ENCODE assay signal across 23 cellular contexts in genomic region chr1:31159869-31160611, GRCh38.
"Had no signal": no experiment of that assay in that cellular context is flagged by ENCODE, and none has a peak within 500 bp of the region (broad histone marks: within the 10 kb centered on the region; RNA-seq: fewer than 3 reads in every experiment).

No MANE protein-coding gene starts in this region.

- DNase-seq: activated CD4-positive, alpha-beta T cell treated with anti-CD3 and anti-CD28 coated beads, Interleukin-2, amount 10 ng/mL, durations not matched to agents 24 days and 14 days; activated CD8-positive, alpha-beta T cell treated with anti-CD3 and anti-CD28 coated beads, Interleukin-2, amount 10 ng/mL, durations not matched to agents 7 days and 5 days; activated naive CD4-positive, alpha-beta T cell treated with Interleukin-2 at 50 U/mL for 16 hours; activated T-cell treated with anti-CD3 and anti-CD28 coated beads, Interleukin-2, amount 50 U/mL, for 24 hours; aorta; brain microvascular endothelial cell; central memory CD4-positive, alpha-beta T cell; gastrocnemius medialis; head of caudate nucleus; kidney glomerular epithelial cell; left ventricle myocardium superior; naive B cell; ovary; spleen; stimulated activated CD4-positive, alpha-beta T cell treated with anti-CD3 and anti-CD28 coated beads, Interleukin-4, amount 100 ng/mL, for 4 hours; stimulated activated naive CD4-positive, alpha-beta T cell; T-helper 17 cell had no signal

- H3K27ac Mint-ChIP-seq: activated CD4-positive, alpha-beta T cell treated with anti-CD3 and anti-CD28 coated beads, Interleukin-2, amount 10 ng/mL, durations not matched to agents 24 days and 14 days; activated CD8-positive, alpha-beta T cell treated with anti-CD3 and anti-CD28 coated beads, Interleukin-2, amount 10 ng/mL, durations not matched to agents 7 days and 5 days; activated T-cell treated with anti-CD3 and anti-CD28 coated beads, Interleukin-2, amount 50 U/mL, for 24 hours; activated T-helper 2 cell treated with anti-CD3 and anti-CD28 coated beads, Interferon-gamma antibody, Interleukin-2, Interleukin-4, amounts not matched to agents 10 μg/mL and 5 μg/mL and 100 μg/mL, durations not matched to agents 14 hours and 24 hours and 36 hours; T-helper 17 cell had no signal

- H3K27me3 ChIP-seq: brain microvascular endothelial cell, gastrocnemius medialis, ovary had no signal

- H3K9me3 ChIP-seq: gastrocnemius medialis, ovary, spleen had no signal

- H3K9me3 Mint-ChIP-seq: activated CD4-positive, alpha-beta T cell treated with anti-CD3 and anti-CD28 coated beads, Interleukin-2, amount 10 ng/mL, durations not matched to agents 24 days and 14 days; activated T-cell treated with anti-CD3 and anti-CD28 coated beads, Interleukin-2, amount 50 U/mL, for 24 hours; activated T-helper 2 cell treated with anti-CD3 and anti-CD28 coated beads, Interferon-gamma antibody, Interleukin-2, Interleukin-4, amounts not matched to agents 10 μg/mL and 5 μg/mL and 100 μg/mL, durations not matched to agents 14 hours and 24 hours and 36 hours; naive B cell had no signal

- ATAC-seq: activated CD8-positive, alpha-beta T cell treated with anti-CD3 and anti-CD28 coated beads, Interleukin-2, amount 10 ng/mL, durations not matched to agents 7 days and 5 days; gastrocnemius medialis; left ventricle myocardium superior; sciatic nerve; T-helper 17 cell had no signal

- H3K36me3 ChIP-seq: brain microvascular endothelial cell, ovary, spleen had no signal

- FAIRE-seq: colon, endometrium, TTC549, urothelium cell line had no signal

- H3K36me3 Mint-ChIP-seq: naive B cell had no signal

- H3K4me3 ChIP-seq: gastrocnemius medialis, ovary, spleen had no signal

- H3K4me3 Mint-ChIP-seq: activated CD4-positive, alpha-beta T cell treated with anti-CD3 and anti-CD28 coated beads, Interleukin-2, amount 10 ng/mL, durations not matched to agents 24 days and 14 days; activated CD8-positive, alpha-beta T cell treated with anti-CD3 and anti-CD28 coated beads, Interleukin-2, amount 10 ng/mL, durations not matched to agents 7 days and 5 days; activated T-cell treated with anti-CD3 and anti-CD28 coated beads, Interleukin-2, amount 50 U/mL, for 24 hours; T-helper 17 cell had no signal

- H3K27ac ChIP-seq: brain microvascular endothelial cell, gastrocnemius medialis, ovary, spleen had no signal
